Comparison of ENCODE assay signal across 22 cellular contexts in the genomic region with DNA sequence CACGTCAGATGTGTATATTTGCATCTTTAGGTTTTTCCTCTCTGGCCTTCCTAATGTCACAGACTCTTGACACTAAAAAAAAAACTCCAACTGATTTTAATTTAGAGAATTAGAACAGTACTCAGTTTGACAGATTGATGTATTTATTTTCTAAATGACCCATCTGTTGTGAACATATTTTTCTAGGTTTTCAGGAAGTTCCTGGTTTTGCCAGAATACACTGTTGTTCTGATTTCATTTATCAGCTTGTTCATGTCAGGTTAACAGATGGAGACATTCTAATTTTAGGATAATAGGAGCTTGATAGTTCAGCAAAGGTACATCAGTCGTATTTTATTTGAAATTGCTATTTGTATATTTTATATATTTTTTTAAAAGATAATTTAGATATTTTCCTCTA.
DNase-seq lines count a peak whose midpoint lies in the region; FAIRE-seq and TF ChIP-seq lines count a peak whose summit lies in the region.
"Had no signal": no experiment of that assay in that cellular context is flagged by ENCODE, and none has a peak within 500 bp of the region (broad histone marks: within the 10 kb centered on the region; RNA-seq: fewer than 3 reads in every experiment).

No MANE protein-coding gene starts in this region.

- H3K36me3 ChIP-seq in astrocyte (ENCODE audit: insufficient read depth, low read length), result peaks cover 10% of the 10 kb centered on the region
- no peaks in the 10 kb centered on the region for H3K36me3 ChIP-seq in thyroid gland

- H3K4me1 ChIP-seq in astrocyte (ENCODE audit: insufficient read depth, low read length) (peaks cover 4% of the 10 kb centered on the region), thyroid gland (no peaks in the 10 kb centered on the region)
- H3K4me1 ChIP-seq: A549 had no signal

- no peak overlapping the region for H3K4me3 ChIP-seq in astrocyte (ENCODE audit: insufficient read depth, low read depth, low read length)
- H3K4me3 ChIP-seq in thyroid gland (replicated peaks in 1 of 3), result no peak overlapping the region
- H3K4me3 ChIP-seq: A549, BLaER1 had no signal

- H2AFZ ChIP-seq in astrocyte (ENCODE audit: low read depth, low read length), result no peak overlapping the region

- H3K9me3 Mint-ChIP-seq in astrocyte (ENCODE audit: unreplicated experiment), result no peaks in the 10 kb centered on the region
- H3K9me3 Mint-ChIP-seq: CD14-positive monocyte; CD4-positive, alpha-beta memory T cell; H9 had no signal

- DNase-seq in NCI-H2171 treated with DMSO at 0.1 percent for 48 hours (lab: John Stamatoyannopoulos, UW) (peak; percentile 60), NCI-H2171 (lab: John Stamatoyannopoulos, UW) (no peak), NCI-H446 treated with DMSO at 0.1 percent for 48 hours (lab: John Stamatoyannopoulos, UW) (peak; percentile 73), astrocyte (ENCODE audit: low read depth) (no peak), thyroid gland (no peak), inferior parietal cortex (ENCODE audit: extremely low spot score) (no peak)
- no peak for DNase-seq in activated CD4-positive, CD25-positive, alpha-beta regulatory T cell treated with anti-CD3 and anti-CD28 coated beads, Interleukin-2, amount 50 U/mL, for 72 hours
- DNase-seq: AML-193; CD4-positive, alpha-beta memory T cell; DMS53; DND-41; EL; H9 had no signal

- H3K27me3 ChIP-seq in astrocyte (ENCODE audit: insufficient read depth, low read length) (no peaks in the 10 kb centered on the region), thyroid gland (no peaks in the 10 kb centered on the region)
- H3K27me3 ChIP-seq: BLaER1 had no signal

- no peak overlapping the region for H3K27ac ChIP-seq in astrocyte (ENCODE audit: low read depth, low read length)
- H3K27ac ChIP-seq in thyroid gland, result no peak overlapping the region
- H3K27ac ChIP-seq: 22Rv1, A549, BLaER1 had no signal

- H3K9ac ChIP-seq in astrocyte (ENCODE audit: low read length), result no peak overlapping the region
- H3K9ac ChIP-seq: BLaER1 had no signal

- H3K4me1 Mint-ChIP-seq in astrocyte (ENCODE audit: low read depth, unreplicated experiment), result peaks cover 1% of the 10 kb centered on the region
- H3K4me1 Mint-ChIP-seq: CD4-positive, alpha-beta memory T cell; H9 had no signal

- intact Hi-C loops in thyroid gland (cut with DNase I), result no loop called here

- TF ChIP-seq CTCF in astrocyte (IDR thresholded peaks at IDR 0.05; ENCODE audit: insufficient read depth, low read depth, low read length), result no peak
- no peak for TF ChIP-seq CTCF in thyroid gland (IDR thresholded peaks at IDR 0.05)

- H3K36me3 Mint-ChIP-seq in astrocyte (ENCODE audit: low read depth, unreplicated experiment), result peaks cover 8% of the 10 kb centered on the region
- H3K36me3 Mint-ChIP-seq: CD14-positive monocyte had no signal

- FAIRE-seq in astrocyte (lab: Jason Lieb, UNC), result peak; percentile 43
- FAIRE-seq in islet of Langerhans (lab: Jason Lieb, UNC), result peak; percentile 53
- FAIRE-seq: G401.6, GM12891, GM19239, H1 had no signal

- H4K20me1 ChIP-seq in astrocyte (ENCODE audit: insufficient read depth, low read length), result peaks cover 13% of the 10 kb centered on the region
- H4K20me1 ChIP-seq: BLaER1 had no signal

- H3K27me3 Mint-ChIP-seq in astrocyte (ENCODE audit: low read depth, unreplicated experiment), result no peaks in the 10 kb centered on the region
- H3K27me3 Mint-ChIP-seq: CD4-positive, alpha-beta memory T cell had no signal

- no peak overlapping the region for H3K4me2 ChIP-seq in astrocyte (ENCODE audit: low read length)
- H3K4me2 ChIP-seq: A549, BLaER1 had no signal

- H3K4me3 Mint-ChIP-seq in astrocyte (ENCODE audit: unreplicated experiment), result no peak overlapping the region
- H3K4me3 Mint-ChIP-seq: CD14-positive monocyte; CD4-positive, alpha-beta memory T cell; H9 had no signal

- peaks cover 79% of the 10 kb centered on the region for H3K79me2 ChIP-seq in astrocyte (ENCODE audit: insufficient read depth, low read length)

- 85 to 86% methylated on average over 2 of the region's 2 CpGs for WGBS in thyroid gland, 2 donors

- H3K9me3 ChIP-seq in astrocyte (ENCODE audit: insufficient read depth, low read depth, low read length) (no peaks in the 10 kb centered on the region), thyroid gland (no peaks in the 10 kb centered on the region)
- H3K9me3 ChIP-seq: A549, BLaER1 had no signal

- no peak for TF ChIP-seq POLR2A in thyroid gland (IDR thresholded peaks at IDR 0.05)

- no peak overlapping the region for H3K27ac Mint-ChIP-seq in astrocyte (ENCODE audit: unreplicated experiment)
- H3K27ac Mint-ChIP-seq: CD14-positive monocyte; CD4-positive, alpha-beta memory T cell; H9 had no signal

Comparison
In these comparisons a context has a peak if more than half of its experiments do, and no peak if none do; other contexts are left out.
1. DNase-seq: peak in NCI-H2171 treated with DMSO at 0.1 percent for 48 hours (single experiment) and NCI-H446 treated with DMSO at 0.1 percent for 48 hours (single experiment); none in NCI-H2171 (single experiment), astrocyte (single experiment), activated CD4-positive, CD25-positive, alpha-beta regulatory T cell treated with anti-CD3 and anti-CD28 coated beads, Interleukin-2, amount 50 U/mL, for 72 hours (single experiment), thyroid gland (0 of 2) and inferior parietal cortex (single experiment).